9 cellular contexts compared by ENCODE assay signal in genomic region chr2:66435963-66436362, GRCh38. TPM values are rescaled to one million over a fixed set of nuclear protein-coding genes. Genes with fewer than 3 reads are reported as not detected.
DNase-seq lines count a peak whose midpoint lies in the region; ATAC-seq and TF ChIP-seq lines count a peak whose summit lies in the region.
"Had no signal": no experiment of that assay in that cellular context is flagged by ENCODE, and none has a peak within 500 bp of the region (broad histone marks: within the 10 kb centered on the region; RNA-seq: fewer than 3 reads in every experiment).

No MANE protein-coding gene starts in this region.

- peak overlapping the region; percentile 65; the same call in 1 of the 2 replicates for H3K4me3 ChIP-seq in GM08714 (ENCODE audit: low read length)
- H3K4me3 ChIP-seq in adipocyte (ENCODE audit: low read length): peak overlapping the region; percentile 89
- H3K4me3 ChIP-seq in iPS-18a (ENCODE audit: low read length): peak overlapping the region; percentile 72
- H3K4me3 ChIP-seq in gastrocnemius medialis: peak overlapping the region; percentile 80 to 96 (median 88)

- H3K9me3 ChIP-seq in adipocyte (ENCODE audit: control insufficient read depth, low read length) (no peaks in the 10 kb centered on the region), iPS-18a (ENCODE audit: control insufficient read depth, low read depth, low read length) (no peaks in the 10 kb centered on the region), gastrocnemius medialis (no peaks in the 10 kb centered on the region)

- H3K27me3 ChIP-seq in adipocyte (replicated peaks; ENCODE audit: control insufficient read depth, insufficient read depth, low read length) (no peaks in the 10 kb centered on the region), iPS-18a (ENCODE audit: control insufficient read depth, insufficient read depth, low read length) (peaks cover 98% of the 10 kb centered on the region), gastrocnemius medialis (no peaks in the 10 kb centered on the region)

- TF ChIP-seq POLR2A in gastrocnemius medialis (IDR thresholded peaks at IDR 0.05): no peak

- DNase-seq in adipocyte (ENCODE audit: low read depth): no peak
- DNase-seq in gastrocnemius medialis: no peak
- DNase-seq in activated CD4-positive, CD25-positive, alpha-beta regulatory T cell (lab: John Stamatoyannopoulos, UW): no peak
- DNase-seq in NCI-H1092 (lab: John Stamatoyannopoulos, UW): no peak
- no peak for DNase-seq in Ammon's horn (ENCODE audit: low spot score)
- DNase-seq: hippocampal formation had no signal

- H3K4me1 ChIP-seq in adipocyte (ENCODE audit: control insufficient read depth, insufficient read depth, low read length) (peaks cover 3% of the 10 kb centered on the region), iPS-18a (ENCODE audit: control insufficient read depth, low read depth, low read length) (peaks cover 40% of the 10 kb centered on the region), gastrocnemius medialis (peaks cover 0 to 18% of the 10 kb centered on the region in 2 donors)

- in situ Hi-C loops in gastrocnemius medialis (cut with MboI; ENCODE audit: low sequenced_read_pairs in 4 of 4): loop anchor here (10.0 to 25.0 kb wide), 4 partner anchors 1201 to 1601 kb away; no protein-coding TSS in a partner anchor

- TF ChIP-seq CTCF in gastrocnemius medialis (IDR thresholded peaks at IDR 0.05 in 4 of 5, conservative IDR thresholded peaks at IDR 0.05 in 1 of 5): no peak

- no peak overlapping the region for H3K27ac ChIP-seq in iPS-18a (ENCODE audit: low read length)
- peak overlapping the region; percentile 83 to 89 (median 87) for H3K27ac ChIP-seq in gastrocnemius medialis

- ATAC-seq in gastrocnemius medialis (no peak), HG02981 (IDR thresholded peaks at IDR 0.05; ENCODE audit: unreplicated experiment) (no peak)

- intact Hi-C loops in gastrocnemius medialis (cut with DNase I; ENCODE audit: low total_unique reads): loop anchor here (2.0 to 10.0 kb wide), 6 partner anchors 1001 to 1791 kb away; partner anchors contain the start of genes C1D and SPRED2

- H3K9ac ChIP-seq in adipocyte (ENCODE audit: low read length): peak overlapping the region; percentile 97
- H3K9ac ChIP-seq in iPS-18a (ENCODE audit: low read length): no peak overlapping the region

- H3K36me3 ChIP-seq in adipocyte (ENCODE audit: control insufficient read depth, insufficient read depth, low read length, severe bottlenecking): no peaks in the 10 kb centered on the region
- H3K36me3 ChIP-seq in iPS-18a (ENCODE audit: control insufficient read depth, low read depth, low read length): no peaks in the 10 kb centered on the region
- H3K36me3 ChIP-seq in gastrocnemius medialis: no peaks in the 10 kb centered on the region

RNA-seq across cellular contexts. Expression of gene MEIS1, which starts 1.0 kb away (rescaled TPM):
- 1 to 10 TPM; 1.3 to 8.2 (median 2.0) TPM for total RNA-seq in gastrocnemius medialis
